ENCODE assay signal across 11 cellular contexts in the genomic region with DNA sequence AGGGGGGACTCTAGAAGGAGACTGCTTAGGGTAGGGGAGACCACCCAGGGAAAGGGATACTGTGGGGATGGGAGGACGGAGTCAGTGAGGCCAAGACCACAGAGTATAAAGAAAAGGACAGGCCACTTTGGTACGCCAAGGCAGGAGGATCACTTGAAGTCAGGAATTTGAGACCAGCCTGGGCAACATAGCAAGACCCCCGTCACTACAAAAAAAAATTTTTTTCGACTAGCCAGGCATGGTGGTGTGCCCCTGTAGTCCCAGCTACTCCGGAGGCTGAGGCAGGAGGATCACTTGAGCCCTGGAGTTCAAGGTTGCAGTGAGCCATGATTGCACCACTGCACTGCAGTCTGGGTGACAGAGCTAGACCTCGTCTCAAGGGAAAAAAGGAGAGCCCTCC. TPM values are rescaled to one million over a fixed set of nuclear protein-coding genes. Genes with fewer than 3 reads are reported as not detected.
DNase-seq lines count a peak whose midpoint lies in the region; ATAC-seq and TF ChIP-seq lines count a peak whose summit lies in the region.
"Had no signal": no experiment of that assay in that cellular context is flagged by ENCODE, and none has a peak within 500 bp of the region (broad histone marks: within the 10 kb centered on the region; RNA-seq: fewer than 3 reads in every experiment).

No MANE protein-coding gene starts in this region.

- no peak overlapping the region for H2AFZ ChIP-seq in Loucy (ENCODE audit: low read length)

- POLR2A ChIA-PET in CD4-positive, alpha-beta memory T cell (lab: Charles Lee; ENCODE audit: partially characterized antibody) = interaction anchor here (0.8 to 1.4 kb wide), 5 partner anchors 60 to 104 kb away, joined by 3 to 4 read pairs (median 3); a partner anchor contains a TSS

- peaks cover 0 to 1% (median 0%) of the 10 kb centered on the region in 8 donors for H3K9me3 Mint-ChIP-seq in CD4-positive, alpha-beta memory T cell
- no peaks in the 10 kb centered on the region for H3K9me3 Mint-ChIP-seq in chondrocyte (ENCODE audit: low read depth)

- TF ChIP-seq POLR2A in vagina (IDR thresholded peaks at IDR 0.05) = no peak

- no peaks in the 10 kb centered on the region; the same call in 1 of the 2 replicates for H3F3A ChIP-seq in Loucy (ENCODE audit: low read depth)

- DNase-seq in CD4-positive, alpha-beta memory T cell = no peak
- DNase-seq in chondrocyte (ENCODE audit: low spot score) (peak; percentile 18), vagina (ENCODE audit: extremely low spot score in 2 of 2) (no peak), retina (no peak)
- DNase-seq: anterior cingulate cortex, NCI-H2081 treated with DMSO at 0.1 percent for 48 hours had no signal

- no peak for TF ChIP-seq CTCF in Loucy (conservative IDR thresholded peaks at IDR 0.05; ENCODE audit: low read length)
- TF ChIP-seq CTCF in chondrocyte (IDR thresholded peaks at IDR 0.05) = no peak
- no peak for TF ChIP-seq CTCF in vagina (IDR thresholded peaks at IDR 0.05)

- no peaks in the 10 kb centered on the region for H3K36me3 ChIP-seq in CD4-positive, alpha-beta memory T cell (ENCODE audit: insufficient read depth, low read length)
- H3K36me3 ChIP-seq in Loucy (ENCODE audit: insufficient read depth, low read length) (no peaks in the 10 kb centered on the region), vagina (no peaks in the 10 kb centered on the region)

- H3K9me2 ChIP-seq in Loucy (replicated peaks; ENCODE audit: low read depth, low read length) = no peaks in the 10 kb centered on the region

- H3K4me1 ChIP-seq in CD4-positive, alpha-beta memory T cell (ENCODE audit: insufficient read depth, low read length) = peaks cover 25% of the 10 kb centered on the region
- peaks cover 56% of the 10 kb centered on the region for H3K4me1 ChIP-seq in Loucy (ENCODE audit: insufficient read depth, low read length, poor library complexity, severe bottlenecking)
- H3K4me1 ChIP-seq in vagina = no peaks in the 10 kb centered on the region

- no peaks in the 10 kb centered on the region for H4K20me1 ChIP-seq in Loucy (ENCODE audit: insufficient read depth, low read length, poor library complexity, severe bottlenecking)

- peak overlapping the region; percentile 71 for H3K9ac ChIP-seq in Loucy (ENCODE audit: low read depth, low read length, poor library complexity, severe bottlenecking)

- H3K27ac ChIP-seq in CD4-positive, alpha-beta memory T cell (ENCODE audit: low read depth, low read length) = no peak overlapping the region
- no peak overlapping the region for H3K27ac ChIP-seq in vagina

- intact Hi-C loops in CD4-positive, alpha-beta memory T cell (cut with micrococcal nuclease) = no loop called here
- intact Hi-C loops in vagina (cut with DNase I) = no loop called here

- peaks cover 8 to 32% (median 18%) of the 10 kb centered on the region in 4 donors for H3K4me1 Mint-ChIP-seq in CD4-positive, alpha-beta memory T cell
- peaks cover 4% of the 10 kb centered on the region for H3K4me1 Mint-ChIP-seq in chondrocyte (ENCODE audit: low read depth)

- H3K36me3 Mint-ChIP-seq in CD4-positive, alpha-beta memory T cell = no peaks in the 10 kb centered on the region
- no peaks in the 10 kb centered on the region for H3K36me3 Mint-ChIP-seq in chondrocyte (ENCODE audit: low read depth)

- H3K4me3 ChIP-seq in CD4-positive, alpha-beta memory T cell (ENCODE audit: low read length in 2 of 2) = no peak overlapping the region
- H3K4me3 ChIP-seq in Loucy (ENCODE audit: low read length, poor library complexity, severe bottlenecking) (peak overlapping the region; percentile 74), vagina (no peak overlapping the region)

- no peaks in the 10 kb centered on the region for H3K27me3 ChIP-seq in CD4-positive, alpha-beta memory T cell (ENCODE audit: insufficient read depth, low read length)
- H3K27me3 ChIP-seq in Loucy (ENCODE audit: insufficient read depth, low read length, poor library complexity, severe bottlenecking) (no peaks in the 10 kb centered on the region), vagina (no peaks in the 10 kb centered on the region)

- CTCF ChIA-PET in CD4-positive, alpha-beta memory T cell (lab: Charles Lee; ENCODE audit: partially characterized antibody) = interaction anchor here (0.6 to 2.1 kb wide), 3 partner anchors 85 to 91 kb away, joined by 3 to 6 read pairs (median 3); no protein-coding TSS in a partner anchor

- H3K27ac Mint-ChIP-seq in CD4-positive, alpha-beta memory T cell = peak overlapping the region; percentile 38 to 87 (median 80)
- H3K27ac Mint-ChIP-seq in chondrocyte (ENCODE audit: unreplicated experiment) = no peak overlapping the region

- no peaks in the 10 kb centered on the region for H3K79me2 ChIP-seq in Loucy (ENCODE audit: insufficient read depth, low read length)

- no peak for ATAC-seq in HG02588 (IDR thresholded peaks at IDR 0.05; ENCODE audit: unreplicated experiment)

- no peaks in the 10 kb centered on the region for H3K27me3 Mint-ChIP-seq in CD4-positive, alpha-beta memory T cell
- peaks cover 41% of the 10 kb centered on the region for H3K27me3 Mint-ChIP-seq in chondrocyte (ENCODE audit: low read depth)

- H3K4me2 ChIP-seq in Loucy (ENCODE audit: low read depth, low read length, poor library complexity, severe bottlenecking) = peak overlapping the region; percentile 82

- H3K4me3 Mint-ChIP-seq in CD4-positive, alpha-beta memory T cell = peak overlapping the region in 7 of 8 donors; percentile 67 to 77 (median 75)
- H3K4me3 Mint-ChIP-seq in chondrocyte (ENCODE audit: unreplicated experiment) = no peak overlapping the region

- no peaks in the 10 kb centered on the region for H3K9me3 ChIP-seq in CD4-positive, alpha-beta memory T cell (ENCODE audit: control insufficient read depth in 1 of 2, low read length in 2 of 2)
- H3K9me3 ChIP-seq in Loucy (ENCODE audit: insufficient read depth, low read depth, low read length) (no peaks in the 10 kb centered on the region), vagina (no peaks in the 10 kb centered on the region)

RNA-seq across cellular contexts. Expression of a gene that starts 6.6 kb away (rescaled TPM):
- not detected for total RNA-seq in CD4-positive, alpha-beta memory T cell
- not detected for polyA plus RNA-seq in CD4-positive, alpha-beta memory T cell
- total RNA-seq in chondrocyte (not detected in 3 replicates), vagina (not detected)
- total RNA-seq: fibroblast of villous mesenchyme, mononuclear cell, pulmonary artery endothelial cell had no signal

RNA-seq across cellular contexts. Expression of a gene that starts 10.4 kb away (rescaled TPM):
- not detected for total RNA-seq in CD4-positive, alpha-beta memory T cell
- polyA plus RNA-seq in CD4-positive, alpha-beta memory T cell = not detected
- total RNA-seq in chondrocyte (not detected in 3 replicates), vagina (not detected)
- total RNA-seq: fibroblast of villous mesenchyme, pulmonary artery endothelial cell had no signal

RNA-seq across cellular contexts. Expression of a gene that starts 30.0 kb away (rescaled TPM):
- not detected for total RNA-seq in CD4-positive, alpha-beta memory T cell
- polyA plus RNA-seq in CD4-positive, alpha-beta memory T cell = not detected
- total RNA-seq in chondrocyte (not detected in 3 replicates), vagina (not detected)
- total RNA-seq: fibroblast of villous mesenchyme, mononuclear cell, pulmonary artery endothelial cell had no signal

RNA-seq across cellular contexts. Expression of a gene that starts 34.1 kb away (rescaled TPM):
- total RNA-seq in CD4-positive, alpha-beta memory T cell = not detected
- polyA plus RNA-seq in CD4-positive, alpha-beta memory T cell = not detected
- total RNA-seq in chondrocyte = not detected in 3 replicates
- total RNA-seq in vagina = not detected
- total RNA-seq: fibroblast of villous mesenchyme, mononuclear cell, pulmonary artery endothelial cell had no signal

RNA-seq across cellular contexts. Expression of a gene that starts 41.4 kb away (rescaled TPM):
- not detected for total RNA-seq in CD4-positive, alpha-beta memory T cell
- polyA plus RNA-seq in CD4-positive, alpha-beta memory T cell = not detected
- not detected in 3 replicates for total RNA-seq in chondrocyte
- 41.7 TPM for total RNA-seq in vagina
- total RNA-seq: fibroblast of villous mesenchyme, mononuclear cell, pulmonary artery endothelial cell had no signal
